ENCODE assay signal across 13 cellular contexts in genomic region chr4:100736651-100737450, GRCh38.
DNase-seq lines count a peak whose midpoint lies in the region; ATAC-seq and TF ChIP-seq lines count a peak whose summit lies in the region.
"Had no signal": no experiment of that assay in that cellular context is flagged by ENCODE, and none has a peak within 500 bp of the region (broad histone marks: within the 10 kb centered on the region; RNA-seq: fewer than 3 reads in every experiment).

No MANE protein-coding gene starts in this region.

- H3K79me2 ChIP-seq in PC-9 (ENCODE audit: low read depth) (no peaks in the 10 kb centered on the region), fibroblast of lung (ENCODE audit: control insufficient read depth, insufficient read depth, low read length) (no peaks in the 10 kb centered on the region), OCI-LY7 (ENCODE audit: insufficient read depth, low read depth, low read length) (no peaks in the 10 kb centered on the region)

- H3K4me1 ChIP-seq in PC-9 (replicated peaks; ENCODE audit: insufficient read depth) (peaks cover 14% of the 10 kb centered on the region), fibroblast of lung (ENCODE audit: control insufficient read depth, extremely low read depth, insufficient read depth, low read length) (peaks cover 5% of the 10 kb centered on the region), OCI-LY7 (ENCODE audit: insufficient read depth, low read length, poor library complexity, severe bottlenecking) (no peaks in the 10 kb centered on the region)
- H3K4me1 ChIP-seq: spleen had no signal

- H3K27ac ChIP-seq in PC-9 = 0 out of 2 replicates have a peak overlapping the region, but pooled peaks have one; percentile 16
- no peak overlapping the region for H3K27ac ChIP-seq in fibroblast of lung (ENCODE audit: insufficient read depth, low read length)
- no peak overlapping the region for H3K27ac ChIP-seq in OCI-LY7 (ENCODE audit: low read depth, low read length, poor library complexity, severe bottlenecking)
- H3K27ac ChIP-seq: HL-60, spleen had no signal

- TF ChIP-seq CTCF in PC-9 (conservative IDR thresholded peaks at IDR 0.05) (no peak), fibroblast of lung (conservative IDR thresholded peaks at IDR 0.05 in 1 of 2, IDR thresholded peaks at IDR 0.05 in 1 of 2; ENCODE audit: low read depth in 1 of 2, low read length in 2 of 2) (no peak), OCI-LY7 (conservative IDR thresholded peaks at IDR 0.05; ENCODE audit: low read length) (no peak)

- H3F3A ChIP-seq in PC-9 (ENCODE audit: insufficient read depth, low read depth) = no peaks in the 10 kb centered on the region

- ATAC-seq in HG02884 (IDR thresholded peaks at IDR 0.05; ENCODE audit: unreplicated experiment) = no peak
- ATAC-seq: stimulated activated naive CD8-positive, alpha-beta T cell treated with anti-CD3 and anti-CD28 coated beads, Interleukin-15, amount 100 ng/mL, for 72 hours had no signal

- intact Hi-C loops in PC-9 (cut with micrococcal nuclease; ENCODE audit: unreplicated experiment) (loop anchor here (10.0 kb wide), 1 partner anchor 152 kb away; no protein-coding TSS in a partner anchor), OCI-LY7 (cut with micrococcal nuclease; ENCODE audit: unreplicated experiment) (no loop called here)

- H3K36me3 ChIP-seq in PC-9 (ENCODE audit: low read depth) (no peaks in the 10 kb centered on the region), fibroblast of lung (ENCODE audit: control insufficient read depth, insufficient read depth, low read length) (no peaks in the 10 kb centered on the region), OCI-LY7 (ENCODE audit: insufficient read depth, low read length) (no peaks in the 10 kb centered on the region)
- H3K36me3 ChIP-seq: spleen had no signal

- peak; percentile 84 for DNase-seq in G401 (ENCODE audit: low spot score)
- DNase-seq in PC-9 = peak in 1 of 2 experiments; percentile 38
- DNase-seq in fibroblast of lung (ENCODE audit: low read depth in 2 of 2) = peak; percentile 40 to 95
- DNase-seq in pulmonary artery endothelial cell (ENCODE audit: low read depth, low spot score) = peak; percentile 98
- no peak for DNase-seq in activated effector memory CD4-positive, alpha-beta T cell treated with anti-CD3 and anti-CD28 coated beads, Interleukin-2, amount 50 U/mL, for 16 hours
- DNase-seq in OCI-LY7 (ENCODE audit: low spot score) = no peak
- DNase-seq in stimulated activated CD4-positive, alpha-beta T cell treated with anti-CD3 and anti-CD28 coated beads, Interleukin-4, amount 100 ng/mL, for 1 hour = no peak
- DNase-seq: activated B cell treated with CpG ODN at 0.5 μM for 24 hours; NCI-H345; spleen; stimulated activated naive CD8-positive, alpha-beta T cell treated with anti-CD3 and anti-CD28 coated beads, Interleukin-15, amount 100 ng/mL, for 72 hours had no signal

- H3K9ac ChIP-seq in fibroblast of lung (ENCODE audit: insufficient read depth, low read length) = no peak overlapping the region

- CTCF ChIA-PET in PC-9 (lab: Charles Lee) = no interaction called here
- CTCF ChIA-PET in OCI-LY7 (lab: Charles Lee; ENCODE audit: unreplicated experiment) = no interaction called here

- H3K9me3 ChIP-seq in PC-9 (ENCODE audit: insufficient read depth, low read depth) = no peaks in the 10 kb centered on the region
- no peaks in the 10 kb centered on the region for H3K9me3 ChIP-seq in fibroblast of lung (ENCODE audit: control insufficient read depth, insufficient read depth, low read depth, low read length)
- no peaks in the 10 kb centered on the region for H3K9me3 ChIP-seq in OCI-LY7 (ENCODE audit: low read length)

- no peak overlapping the region for H3K4me2 ChIP-seq in PC-9
- H3K4me2 ChIP-seq in fibroblast of lung (ENCODE audit: extremely low read depth, insufficient read depth, low read length) = no peak overlapping the region
- H3K4me2 ChIP-seq in OCI-LY7 (ENCODE audit: low read length) = no peak overlapping the region

- no peaks in the 10 kb centered on the region for H4K20me1 ChIP-seq in PC-9 (ENCODE audit: insufficient read depth)
- no peaks in the 10 kb centered on the region for H4K20me1 ChIP-seq in fibroblast of lung (ENCODE audit: control insufficient read depth, extremely low read depth, insufficient read depth, low read length)
- H4K20me1 ChIP-seq in OCI-LY7 (ENCODE audit: insufficient read depth, low read length) = no peaks in the 10 kb centered on the region

- no peak overlapping the region for H3K4me3 ChIP-seq in PC-9
- no peak overlapping the region for H3K4me3 ChIP-seq in fibroblast of lung (replicated peaks in 1 of 4; ENCODE audit: control extremely low read depth in 1 of 4, insufficient read depth in 1 of 4, low read depth in 3 of 4, low read length in 4 of 4)
- no peak overlapping the region for H3K4me3 ChIP-seq in OCI-LY7 (ENCODE audit: low read depth, low read length, poor library complexity, severe bottlenecking)
- H3K4me3 ChIP-seq: spleen had no signal

- POLR2A ChIA-PET in PC-9 (lab: Charles Lee; ENCODE audit: unreplicated experiment) = interaction anchor here (0.6 kb wide), 1 partner anchor 1412 kb away, joined by 3 read pairs; no protein-coding TSS in a partner anchor
- POLR2A ChIA-PET in OCI-LY7 (lab: Charles Lee) = no interaction called here

- in situ Hi-C loops in G401 (cut with HindIII; ENCODE audit: low sequenced_read_pairs) = no loop called here

- H2AFZ ChIP-seq in PC-9 (no peak overlapping the region), fibroblast of lung (ENCODE audit: low read length) (no peak overlapping the region), OCI-LY7 (ENCODE audit: low read length) (no peak overlapping the region)

- H3K9me2 ChIP-seq in PC-9 (ENCODE audit: insufficient read depth) = no peaks in the 10 kb centered on the region
- H3K9me2 ChIP-seq in OCI-LY7 (ENCODE audit: insufficient read depth, low read length) = no peaks in the 10 kb centered on the region

- BruUV-seq in PC-9 (replicated peaks; lab: Mats Ljungman, UMichigan) (no TSS peak), OCI-LY7 (replicated peaks; lab: Mats Ljungman, UMichigan) (no TSS peak)

- H3K27me3 ChIP-seq in PC-9 (ENCODE audit: insufficient read depth, low read depth) (no peaks in the 10 kb centered on the region), fibroblast of lung (ENCODE audit: control insufficient read depth, insufficient read depth, low read length) (no peaks in the 10 kb centered on the region)
- H3K27me3 ChIP-seq: spleen had no signal

Comparison
In these comparisons a context has a peak if more than half of its experiments do, and no peak if none do; other contexts are left out.
1. DNase-seq: peak in G401 (single experiment), fibroblast of lung (2 of 2) and pulmonary artery endothelial cell (single experiment); none in activated effector memory CD4-positive, alpha-beta T cell treated with anti-CD3 and anti-CD28 coated beads, Interleukin-2, amount 50 U/mL, for 16 hours (single experiment), OCI-LY7 (single experiment) and stimulated activated CD4-positive, alpha-beta T cell treated with anti-CD3 and anti-CD28 coated beads, Interleukin-4, amount 100 ng/mL, for 1 hour (single experiment).